ENCODE assay signal across 2 cellular contexts in genomic region chr12:12326262-12326661, GRCh38.
TF ChIP-seq lines count a peak whose summit lies in the region.

No MANE protein-coding gene starts in this region.

TF ChIP-seq in IMR-90, 13 proteins besides CTCF, POLR2A, EP300 and RAD21:
- TF ChIP-seq BHLHE40 (IDR thresholded peaks at IDR 0.05; ENCODE audit: low read depth, low read length) (no peak), CEBPB (IDR thresholded peaks at IDR 0.05; ENCODE audit: low read depth, low read length) (no peak), SMC3 (IDR thresholded peaks at IDR 0.05; ENCODE audit: low read depth, low read length) (no peak), USF2 (IDR thresholded peaks at IDR 0.05; ENCODE audit: low read depth, low read length) (no peak), RCOR1 (IDR thresholded peaks at IDR 0.05; ENCODE audit: insufficient replicate concordance, low read length) (no peak), MAZ (IDR thresholded peaks at IDR 0.05; ENCODE audit: borderline replicate concordance, low read depth, low read length) (no peak), ELK1 (IDR thresholded peaks at IDR 0.05; ENCODE audit: borderline replicate concordance, low read depth, low read length) (no peak), CHD1 (IDR thresholded peaks at IDR 0.05; ENCODE audit: low read depth, low read length) (no peak)

TF ChIP-seq in H1, 55 proteins besides CTCF, POLR2A, EP300 and RAD21:
- no peak for TF ChIP-seq RXRA (IDR thresholded peaks at IDR 0.05; ENCODE audit: insufficient read depth, low read depth, low read length)
- no peak for TF ChIP-seq POU5F1 (IDR thresholded peaks at IDR 0.05; ENCODE audit: low read depth, low read length)
- no peak for TF ChIP-seq EGR1 (IDR thresholded peaks at IDR 0.05; ENCODE audit: borderline replicate concordance, low read depth, low read length)
- no peak for TF ChIP-seq CEBPB (IDR thresholded peaks at IDR 0.05; ENCODE audit: low read depth, low read length)
- no peak for TF ChIP-seq BCL11A (IDR thresholded peaks at IDR 0.05; ENCODE audit: low read depth in 2 of 2, low read length in 2 of 2)
